Comparison of ENCODE assay signal across 16 cellular contexts in the genomic region with DNA sequence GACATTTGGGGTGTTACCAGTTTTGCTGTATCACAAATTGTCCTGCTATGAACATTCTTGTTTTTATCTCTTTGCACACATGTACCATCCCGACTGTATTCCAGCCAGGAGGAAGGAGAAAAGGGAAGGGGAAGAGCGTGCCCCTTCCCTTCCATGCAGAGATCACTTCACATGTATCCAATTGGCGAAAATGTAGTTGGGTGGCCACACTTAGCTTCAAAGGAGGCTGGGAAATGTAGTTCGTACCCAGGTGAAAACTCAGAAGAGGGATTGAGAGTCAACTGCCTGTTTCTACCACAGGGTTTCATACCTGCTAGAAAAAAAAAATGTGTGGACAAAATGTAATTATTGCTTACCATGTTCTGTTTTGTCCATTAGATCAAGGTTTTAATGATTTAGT.
"Had no signal": no experiment of that assay in that cellular context is flagged by ENCODE, and none has a peak within 500 bp of the region (broad histone marks: within the 10 kb centered on the region; RNA-seq: fewer than 3 reads in every experiment).

No MANE protein-coding gene starts in this region.

- H3K4me1 ChIP-seq: heart left ventricle had no signal

- H3K36me3 ChIP-seq: heart left ventricle, spleen, thoracic aorta, WERI-Rb-1 had no signal

- H3K27me3 Mint-ChIP-seq: brain, progenitor cell of endocrine pancreas, type B pancreatic cell had no signal

- H3K9me3 ChIP-seq: thoracic aorta had no signal

- H3K36me3 Mint-ChIP-seq: brain; natural killer cell treated with Interleukin-12 subunit alpha and Interleukin-12 subunit beta and Interleukin-15 and Interleukin-18, amount 100 ng/mL, for 72 hours; type B pancreatic cell had no signal

- H3K9me3 Mint-ChIP-seq: natural killer cell treated with Interleukin-12 subunit alpha and Interleukin-12 subunit beta and Interleukin-15 and Interleukin-18, amount 100 ng/mL, for 72 hours; type B pancreatic cell had no signal

- H3K27ac ChIP-seq: heart left ventricle, spleen, thoracic aorta, WERI-Rb-1 had no signal

- H3K4me1 Mint-ChIP-seq: activated naive CD4-positive, alpha-beta T cell treated with anti-CD3 and anti-CD28 coated beads, Interleukin-2, amount 50 U/mL, for 24 hours had no signal

- ATAC-seq: heart left ventricle; natural killer cell treated with Interleukin-12 subunit alpha and Interleukin-12 subunit beta and Interleukin-15 and Interleukin-18, amount 100 ng/mL, for 72 hours had no signal

- DNase-seq: activated CD4-positive, alpha-beta T cell treated with anti-CD3 and anti-CD28 coated beads for 1 hour; activated CD4-positive, alpha-beta T cell treated with anti-CD3 and anti-CD28 coated beads, Interleukin-2, amount 50 U/mL, for 1 hour; activated gamma-delta T cell treated with Interleukin-2 at 50 U/mL for 16 hours; activated T-cell treated with anti-CD3 and anti-CD28 coated beads, Interleukin-2, amount 50 U/mL, for 1 hour; aorta; heart left ventricle; spleen; stimulated activated CD4-positive, alpha-beta T cell treated with anti-CD3 and anti-CD28 coated beads, Interleukin-4, amount 100 ng/mL, for 24 hours; stimulated activated naive CD4-positive, alpha-beta T cell treated with Interleukin-2 at 50 U/mL for 16 hours; WERI-Rb-1 had no signal

- H3K27me3 ChIP-seq: heart left ventricle, spleen had no signal

- H3K4me3 Mint-ChIP-seq: activated naive CD4-positive, alpha-beta T cell treated with anti-CD3 and anti-CD28 coated beads, Interleukin-2, amount 50 U/mL, for 24 hours; brain; natural killer cell treated with Interleukin-12 subunit alpha and Interleukin-12 subunit beta and Interleukin-15 and Interleukin-18, amount 100 ng/mL, for 72 hours; type B pancreatic cell had no signal

- H3K27ac Mint-ChIP-seq: activated naive CD4-positive, alpha-beta T cell treated with anti-CD3 and anti-CD28 coated beads, Interleukin-2, amount 50 U/mL, for 24 hours; brain; natural killer cell treated with Interleukin-12 subunit alpha and Interleukin-12 subunit beta and Interleukin-15 and Interleukin-18, amount 100 ng/mL, for 72 hours; progenitor cell of endocrine pancreas; type B pancreatic cell had no signal

- H3K4me3 ChIP-seq: heart left ventricle, spleen, thoracic aorta had no signal
